ENCODE assay signal across 17 cellular contexts in genomic region chr13:99063178-99063577, GRCh38.
DNase-seq lines count a peak whose midpoint lies in the region; ATAC-seq and TF ChIP-seq lines count a peak whose summit lies in the region.
"Had no signal": no experiment of that assay in that cellular context is flagged by ENCODE, and none has a peak within 500 bp of the region (broad histone marks: within the 10 kb centered on the region; RNA-seq: fewer than 3 reads in every experiment).

No MANE protein-coding gene starts in this region.

- DNase-seq in CD4-positive, CD25-positive, alpha-beta regulatory T cell, result no peak
- DNase-seq in SK-N-SH (no peak), esophagus squamous epithelium (lab: John Stamatoyannopoulos, UW) (no peak), T-helper 2 cell (no peak)
- DNase-seq in stimulated activated CD4-positive, alpha-beta T cell treated with anti-CD3 and anti-CD28 coated beads, Interleukin-1b, Interleukin-23, amount 100 ng/mL, for 48 hours, result no peak
- DNase-seq: activated CD4-positive, alpha-beta memory T cell treated with anti-CD3 and anti-CD28 coated beads, Interleukin-2, amount 10 ng/mL, durations not matched to agents 7 days and 5 days; activated effector memory CD4-positive, alpha-beta T cell treated with anti-CD3 and anti-CD28 coated beads, Interleukin-2, amount 50 U/mL, for 16 hours; body of pancreas; Calu3; effector CD4-positive, alpha-beta T cell; Kasumi-1; mesendoderm; NCI-H1436 treated with DMSO at 0.1 percent for 48 hours; stimulated activated CD4-positive, alpha-beta T cell treated with anti-CD3 and anti-CD28 coated beads, Interleukin-12 subunit alpha, Interleukin-12 subunit beta, amount 100 ng/mL, for 4 hours had no signal

- TF ChIP-seq CTCF in SK-N-SH (IDR thresholded peaks at IDR 0.05) (no peak), esophagus squamous epithelium (IDR thresholded peaks at IDR 0.05) (no peak)

- H3K4me1 ChIP-seq in CD4-positive, CD25-positive, alpha-beta regulatory T cell (ENCODE audit: control insufficient read depth, insufficient read depth, low read length, poor library complexity, severe bottlenecking), result peaks cover 15% of the 10 kb centered on the region
- H3K4me1 ChIP-seq in SK-N-SH (ENCODE audit: control insufficient read depth in 1 of 2, insufficient read depth in 2 of 2, low read depth in 1 of 2, low read length in 1 of 2) (peaks cover 5 to 8% of the 10 kb centered on the region in 2 experiments; a peak in 2 of 4 replicates), esophagus squamous epithelium (peaks cover 24 to 98% (median 81%) of the 10 kb centered on the region in 3 donors), rectal smooth muscle tissue (ENCODE audit: control insufficient read depth, insufficient read depth, low read length) (peaks cover 53% of the 10 kb centered on the region)

- CTCF ChIA-PET in SK-N-SH (lab: Yijun Ruan, JAX), result no interaction called here

- no peaks in the 10 kb centered on the region for H3K9me3 ChIP-seq in CD4-positive, CD25-positive, alpha-beta regulatory T cell (ENCODE audit: control insufficient read depth in 2 of 2, low read length in 2 of 2)
- H3K9me3 ChIP-seq in SK-N-SH (no peaks in the 10 kb centered on the region), esophagus squamous epithelium (no peaks in the 10 kb centered on the region)
- H3K9me3 ChIP-seq: body of pancreas had no signal

- peak overlapping the region; percentile 32 to 70 (median 39) for H3K27ac Mint-ChIP-seq in CD4-positive, CD25-positive, alpha-beta regulatory T cell

- 93% methylated on average over 8 of the region's 8 CpGs for WGBS in SK-N-SH (ENCODE audit: low lambda C conversion rate)
- WGBS in esophagus squamous epithelium, 2 donors, result 60 to 68% methylated on average over 7 to 8 of the region's 8 CpGs

- peaks cover 0 to 2% (median 0%) of the 10 kb centered on the region in 7 donors for H3K9me3 Mint-ChIP-seq in CD4-positive, CD25-positive, alpha-beta regulatory T cell
- H3K9me3 Mint-ChIP-seq: activated CD4-positive, alpha-beta memory T cell treated with anti-CD3 and anti-CD28 coated beads, Interleukin-2, amount 10 ng/mL, durations not matched to agents 7 days and 5 days had no signal

- no peak overlapping the region for H3K27ac ChIP-seq in CD4-positive, CD25-positive, alpha-beta regulatory T cell (ENCODE audit: insufficient read depth, low read length, poor library complexity, severe bottlenecking)
- H3K27ac ChIP-seq in SK-N-SH (ENCODE audit: low read depth in 2 of 2, low read length in 1 of 2), result peak overlapping the region in 1 of 2 experiments; percentile 33; a peak in 1 of 4 replicates
- peak overlapping the region; percentile 66 to 83 (median 80) for H3K27ac ChIP-seq in esophagus squamous epithelium
- H3K27ac ChIP-seq in rectal smooth muscle tissue (ENCODE audit: low read depth, low read length), result peak overlapping the region; percentile 82
- H3K27ac ChIP-seq: body of pancreas had no signal

- POLR2A ChIA-PET in SK-N-SH (lab: Yijun Ruan, JAX), result no interaction called here

- no peaks in the 10 kb centered on the region for H3K27me3 ChIP-seq in CD4-positive, CD25-positive, alpha-beta regulatory T cell (ENCODE audit: control insufficient read depth, insufficient read depth, low read length)
- H3K27me3 ChIP-seq in SK-N-SH (ENCODE audit: insufficient read depth) (no peaks in the 10 kb centered on the region), esophagus squamous epithelium (no peaks in the 10 kb centered on the region), rectal smooth muscle tissue (ENCODE audit: control insufficient read depth, insufficient read depth, low read length) (no peaks in the 10 kb centered on the region)
- H3K27me3 ChIP-seq: body of pancreas had no signal

- peaks cover 21% of the 10 kb centered on the region for H3K36me3 Mint-ChIP-seq in CD4-positive, CD25-positive, alpha-beta regulatory T cell

- no peak overlapping the region for H3K4me3 Mint-ChIP-seq in CD4-positive, CD25-positive, alpha-beta regulatory T cell
- H3K4me3 Mint-ChIP-seq: activated CD4-positive, alpha-beta memory T cell treated with anti-CD3 and anti-CD28 coated beads, Interleukin-2, amount 10 ng/mL, durations not matched to agents 7 days and 5 days had no signal

- 0 out of 2 replicates have a peak overlapping the region, but pooled peaks have one; percentile 2 for H3K4me2 ChIP-seq in SK-N-SH

- no peaks in the 10 kb centered on the region for H4K20me1 ChIP-seq in SK-N-SH (ENCODE audit: insufficient read depth)

- ATAC-seq in CD4-positive, CD25-positive, alpha-beta regulatory T cell (ENCODE audit: low read depth in 2 of 2), result no peak
- ATAC-seq in HG02938 (IDR thresholded peaks at IDR 0.05; ENCODE audit: unreplicated experiment), result no peak
- ATAC-seq in HG03354 (IDR thresholded peaks at IDR 0.05; ENCODE audit: poor library complexity, severe bottlenecking, unreplicated experiment), result no peak
- ATAC-seq: body of pancreas had no signal

- H3K4me3 ChIP-seq in CD4-positive, CD25-positive, alpha-beta regulatory T cell (ENCODE audit: low read depth, low read length), result no peak overlapping the region
- H3K4me3 ChIP-seq in SK-N-SH (ENCODE audit: low read depth in 2 of 2, low read length in 1 of 2) (no peak overlapping the region), esophagus squamous epithelium (no peak overlapping the region), rectal smooth muscle tissue (ENCODE audit: low read length) (no peak overlapping the region)
- H3K4me3 ChIP-seq: body of pancreas had no signal

- no peak overlapping the region for H2AFZ ChIP-seq in SK-N-SH (ENCODE audit: low read depth)

- intact Hi-C loops in esophagus squamous epithelium (cut with DNase I), result no loop called here

- H3F3A ChIP-seq in SK-N-SH (replicated peaks; ENCODE audit: insufficient read depth), result peaks cover 15% of the 10 kb centered on the region

- TF ChIP-seq RAD21 in SK-N-SH (IDR thresholded peaks at IDR 0.05; ENCODE audit: low read length), result no peak

- peaks cover 41 to 81% (median 55%) of the 10 kb centered on the region in 4 donors for H3K4me1 Mint-ChIP-seq in CD4-positive, CD25-positive, alpha-beta regulatory T cell

- TF ChIP-seq POLR2A in esophagus squamous epithelium (IDR thresholded peaks at IDR 0.05), result no peak

- no peaks in the 10 kb centered on the region for H3K36me3 ChIP-seq in CD4-positive, CD25-positive, alpha-beta regulatory T cell (ENCODE audit: control insufficient read depth, insufficient read depth, low read length)
- H3K36me3 ChIP-seq in SK-N-SH (replicated peaks in 1 of 2; ENCODE audit: control insufficient read depth in 1 of 2, insufficient read depth in 2 of 2, low read length in 1 of 2) (no peaks in the 10 kb centered on the region), esophagus squamous epithelium (no peaks in the 10 kb centered on the region), rectal smooth muscle tissue (ENCODE audit: control insufficient read depth, insufficient read depth, low read length) (no peaks in the 10 kb centered on the region)

- TF ChIP-seq EP300 in SK-N-SH (IDR thresholded peaks at IDR 0.05; ENCODE audit: borderline replicate concordance in 1 of 2, low read depth in 1 of 2, low read length in 1 of 2), result no peak

- no peaks in the 10 kb centered on the region for H3K27me3 Mint-ChIP-seq in CD4-positive, CD25-positive, alpha-beta regulatory T cell
- H3K27me3 Mint-ChIP-seq: activated CD4-positive, alpha-beta memory T cell treated with anti-CD3 and anti-CD28 coated beads, Interleukin-2, amount 10 ng/mL, durations not matched to agents 7 days and 5 days had no signal

- no peaks in the 10 kb centered on the region for H3K9me2 ChIP-seq in SK-N-SH

- H3K9ac ChIP-seq in SK-N-SH (no peak overlapping the region), rectal smooth muscle tissue (ENCODE audit: low read length) (no peak overlapping the region)

- no peaks in the 10 kb centered on the region for H3K79me2 ChIP-seq in SK-N-SH (ENCODE audit: insufficient read depth)

TF ChIP-seq in SK-N-SH, 30 proteins besides CTCF, POLR2A, EP300 and RAD21 (continues in another document):
- TF ChIP-seq, protein P1, sequence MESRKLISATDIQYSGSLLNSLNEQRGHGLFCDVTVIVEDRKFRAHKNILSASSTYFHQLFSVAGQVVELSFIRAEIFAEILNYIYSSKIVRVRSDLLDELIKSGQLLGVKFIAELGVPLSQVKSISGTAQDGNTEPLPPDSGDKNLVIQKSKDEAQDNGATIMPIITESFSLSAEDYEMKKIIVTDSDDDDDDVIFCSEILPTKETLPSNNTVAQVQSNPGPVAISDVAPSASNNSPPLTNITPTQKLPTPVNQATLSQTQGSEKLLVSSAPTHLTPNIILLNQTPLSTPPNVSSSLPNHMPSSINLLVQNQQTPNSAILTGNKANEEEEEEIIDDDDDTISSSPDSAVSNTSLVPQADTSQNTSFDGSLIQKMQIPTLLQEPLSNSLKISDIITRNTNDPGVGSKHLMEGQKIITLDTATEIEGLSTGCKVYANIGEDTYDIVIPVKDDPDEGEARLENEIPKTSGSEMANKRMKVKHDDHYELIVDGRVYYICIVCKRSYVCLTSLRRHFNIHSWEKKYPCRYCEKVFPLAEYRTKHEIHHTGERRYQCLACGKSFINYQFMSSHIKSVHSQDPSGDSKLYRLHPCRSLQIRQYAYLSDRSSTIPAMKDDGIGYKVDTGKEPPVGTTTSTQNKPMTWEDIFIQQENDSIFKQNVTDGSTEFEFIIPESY (IDR thresholded peaks at IDR 0.05; ENCODE audit: borderline replicate concordance, low read depth), result no peak
- TF ChIP-seq RCOR1 (IDR thresholded peaks at IDR 0.05; ENCODE audit: low read length), result no peak
- TF ChIP-seq EZH2phosphoT487 (IDR thresholded peaks at IDR 0.05; ENCODE audit: borderline replicate concordance, low read depth), result no peak
- TF ChIP-seq GATA2 (CRISPR knock-in tag; IDR thresholded peaks at IDR 0.05), result no peak
- no peak for TF ChIP-seq TEAD4 (IDR thresholded peaks at IDR 0.05; ENCODE audit: borderline replicate concordance, insufficient read depth)
- TF ChIP-seq USF2 (IDR thresholded peaks at IDR 0.05; ENCODE audit: borderline replicate concordance, low read depth, low read length), result no peak
- no peak for TF ChIP-seq SMC3 (IDR thresholded peaks at IDR 0.05; ENCODE audit: low read depth, low read length)
- no peak for TF ChIP-seq MXI1 (IDR thresholded peaks at IDR 0.05; ENCODE audit: low read depth, low read length)
- TF ChIP-seq NFIC (IDR thresholded peaks at IDR 0.05; ENCODE audit: borderline replicate concordance), result no peak
